Comparison of ENCODE assay signal across 28 cellular contexts in genomic region chr7:129193892-129194291, GRCh38.
"Had no signal": no experiment of that assay in that cellular context is flagged by ENCODE, and none has a peak within 500 bp of the region (broad histone marks: within the 10 kb centered on the region; RNA-seq: fewer than 3 reads in every experiment).

No MANE protein-coding gene starts in this region.

- H3K4me1 ChIP-seq: uterus had no signal

- ATAC-seq: stimulated activated effector memory CD8-positive, alpha-beta T cell treated with anti-CD3 and anti-CD28 coated beads, Interleukin-12 subunit alpha, Interleukin-12 subunit beta, amount 100 ng/mL, for 72 hours; stimulated activated memory B cell treated with anti-CD40 and anti-IgM and Interleukin-4, amounts not matched to agents 10 μg/mL and 1 μg/mL and 100 μg/mL, for 72 hours; stimulated activated naive B cell treated with anti-CD40 and anti-IgM and Interleukin-4, amounts not matched to agents 10 μg/mL and 1 μg/mL and 100 μg/mL, for 72 hours; stimulated activated naive CD8-positive, alpha-beta T cell treated with anti-CD3 and anti-CD28 coated beads, Interleukin-15, amount 100 ng/mL, for 72 hours; stimulated activated naive CD8-positive, alpha-beta T cell treated with anti-CD3 and anti-CD28 coated beads, Interleukin-15, Interleukin-2, amounts not matched to agents 100 U/mL and 50 U/mL, for 24 hours; upper lobe of right lung had no signal

- FAIRE-seq: urothelium cell line had no signal

- H3K27me3 Mint-ChIP-seq: type B pancreatic cell had no signal

- H3K27me3 ChIP-seq: suprapubic skin, thyroid gland, tibial artery, uterus, vagina had no signal

- H3K27ac Mint-ChIP-seq: stimulated activated effector memory CD8-positive, alpha-beta T cell treated with anti-CD3 and anti-CD28 coated beads, Interleukin-12 subunit alpha, Interleukin-12 subunit beta, amount 100 ng/mL, for 72 hours; stimulated activated memory B cell treated with anti-CD40 and anti-IgM and Interleukin-4, amounts not matched to agents 10 μg/mL and 1 μg/mL and 100 μg/mL, for 72 hours; stimulated activated naive B cell treated with anti-CD40 and anti-IgM and Interleukin-4, amounts not matched to agents 10 μg/mL and 1 μg/mL and 100 μg/mL, for 72 hours; stimulated activated naive CD8-positive, alpha-beta T cell treated with anti-CD3 and anti-CD28 coated beads, Interleukin-15, amount 100 ng/mL, for 72 hours; stimulated activated naive CD8-positive, alpha-beta T cell treated with anti-CD3 and anti-CD28 coated beads, Interleukin-15, Interleukin-2, amounts not matched to agents 100 ng/mL and 50 ng/mL, for 24 hours; type B pancreatic cell had no signal

- DNase-seq: stimulated activated CD4-positive, alpha-beta T cell treated with anti-CD3 and anti-CD28 coated beads, Interleukin-2, amount 100 ng/mL, for 48 hours; stimulated activated CD4-positive, alpha-beta T cell treated with anti-CD3 and anti-CD28 coated beads, Interleukin-4, amount 100 ng/mL, for 1 hour; stimulated activated CD4-positive, alpha-beta T cell treated with anti-CD3 and anti-CD28 coated beads, Interleukin-4, amount 100 ng/mL, for 24 hours; stimulated activated CD4-positive, alpha-beta T cell treated with anti-CD3 and anti-CD28 coated beads, Interleukin-4, amount 100 ng/mL, for 4 hours; stimulated activated CD8-positive, alpha-beta memory T cell treated with anti-CD3 and anti-CD28 coated beads, Interleukin-4, amount 100 ng/mL, for 48 hours; stimulated activated naive B cell treated with anti-CD40 and anti-IgM and Interleukin-4, amounts not matched to agents 10 μg/mL and 1 μg/mL and 100 μg/mL, for 72 hours; stimulated activated naive CD4-positive, alpha-beta T cell; stimulated activated naive CD4-positive, alpha-beta T cell treated with Interleukin-2 at 50 U/mL for 16 hours; stimulated activated naive CD8-positive, alpha-beta T cell treated with anti-CD3 and anti-CD28 coated beads, Interleukin-15, amount 100 ng/mL, for 72 hours; stimulated activated naive CD8-positive, alpha-beta T cell treated with anti-CD3 and anti-CD28 coated beads, Interleukin-15, Interleukin-2, amounts not matched to agents 100 U/mL and 50 U/mL, for 24 hours; stomach; substantia nigra; thyroid gland; tibial artery; transverse colon; trophoblast cell; upper lobe of left lung; upper lobe of right lung; uterus had no signal

- H3K9me3 ChIP-seq: stomach, suprapubic skin, thoracic aorta, thyroid gland, tibial artery, tibial nerve, transverse colon, upper lobe of left lung, upper lobe of right lung, uterus, vagina had no signal

- H3K36me3 Mint-ChIP-seq: stimulated activated effector memory CD8-positive, alpha-beta T cell treated with anti-CD3 and anti-CD28 coated beads, Interleukin-12 subunit alpha, Interleukin-12 subunit beta, amount 100 ng/mL, for 72 hours; stimulated activated memory B cell treated with anti-CD40 and anti-IgM and Interleukin-4, amounts not matched to agents 10 μg/mL and 1 μg/mL and 100 μg/mL, for 72 hours had no signal

- H3K4me3 ChIP-seq: stomach, suprapubic skin, thoracic aorta, thyroid gland, tibial artery, tibial nerve, transverse colon, upper lobe of left lung, upper lobe of right lung, uterus, vagina had no signal

- H3K27ac ChIP-seq: stomach, suprapubic skin, thoracic aorta, thyroid gland, tibial artery, tibial nerve, transverse colon, upper lobe of left lung, upper lobe of right lung, uterus, vagina had no signal

- H3K36me3 ChIP-seq: stomach, suprapubic skin, thoracic aorta, thyroid gland, tibial artery, tibial nerve, transverse colon, upper lobe of left lung, upper lobe of right lung, uterus, vagina had no signal

- H3K9me3 Mint-ChIP-seq: stimulated activated effector memory CD8-positive, alpha-beta T cell treated with anti-CD3 and anti-CD28 coated beads, Interleukin-12 subunit alpha, Interleukin-12 subunit beta, amount 100 ng/mL, for 72 hours; stimulated activated memory B cell treated with anti-CD40 and anti-IgM and Interleukin-4, amounts not matched to agents 10 μg/mL and 1 μg/mL and 100 μg/mL, for 72 hours; stimulated activated naive B cell treated with anti-CD40 and anti-IgM and Interleukin-4, amounts not matched to agents 10 μg/mL and 1 μg/mL and 100 μg/mL, for 72 hours; stimulated activated naive CD8-positive, alpha-beta T cell treated with anti-CD3 and anti-CD28 coated beads, Interleukin-15, amount 100 ng/mL, for 72 hours; stimulated activated naive CD8-positive, alpha-beta T cell treated with anti-CD3 and anti-CD28 coated beads, Interleukin-15, Interleukin-2, amounts not matched to agents 100 ng/mL and 50 ng/mL, for 24 hours had no signal

- H3K4me3 Mint-ChIP-seq: stimulated activated effector memory CD8-positive, alpha-beta T cell treated with anti-CD3 and anti-CD28 coated beads, Interleukin-12 subunit alpha, Interleukin-12 subunit beta, amount 100 ng/mL, for 72 hours; stimulated activated memory B cell treated with anti-CD40 and anti-IgM and Interleukin-4, amounts not matched to agents 10 μg/mL and 1 μg/mL and 100 μg/mL, for 72 hours; stimulated activated naive B cell treated with anti-CD40 and anti-IgM and Interleukin-4, amounts not matched to agents 10 μg/mL and 1 μg/mL and 100 μg/mL, for 72 hours; stimulated activated naive CD8-positive, alpha-beta T cell treated with anti-CD3 and anti-CD28 coated beads, Interleukin-15, amount 100 ng/mL, for 72 hours; stimulated activated naive CD8-positive, alpha-beta T cell treated with anti-CD3 and anti-CD28 coated beads, Interleukin-15, Interleukin-2, amounts not matched to agents 100 ng/mL and 50 ng/mL, for 24 hours; type B pancreatic cell had no signal
